Comparison of ENCODE assay signal across 19 cellular contexts in the genomic region with DNA sequence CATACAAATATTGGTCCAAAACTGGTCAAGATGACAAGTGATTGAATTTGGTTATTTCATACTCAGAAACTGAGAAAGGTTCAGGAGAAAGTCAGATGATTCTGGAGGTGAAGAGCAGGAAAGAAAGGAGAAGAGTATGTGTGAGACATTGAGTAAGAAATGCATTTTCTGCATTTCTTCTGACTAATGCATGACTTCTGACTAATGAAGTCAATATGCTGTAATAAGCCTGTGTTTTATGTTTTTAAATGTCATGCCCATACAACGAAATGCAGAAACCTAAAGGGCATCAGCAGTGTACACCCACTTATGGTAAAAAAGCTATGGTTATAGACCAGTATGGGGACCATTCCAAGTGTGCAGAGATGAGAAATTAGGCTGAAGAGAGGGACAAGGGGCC.
A peak's percentile ranks its signal among the peaks of the same experiment; 100 is the strongest.
DNase-seq lines count a peak whose midpoint lies in the region; ATAC-seq and TF ChIP-seq lines count a peak whose summit lies in the region.
"Had no signal": no experiment of that assay in that cellular context is flagged by ENCODE, and none has a peak within 500 bp of the region (broad histone marks: within the 10 kb centered on the region; RNA-seq: fewer than 3 reads in every experiment).

No MANE protein-coding gene starts in this region.

- ATAC-seq in GM19351 (IDR thresholded peaks at IDR 0.05; ENCODE audit: unreplicated experiment) = no peak
- ATAC-seq: HepG2; naive thymus-derived CD4-positive, alpha-beta T cell had no signal

- H3K27me3 ChIP-seq in WERI-Rb-1 (ENCODE audit: insufficient read depth, low read depth, severe bottlenecking) = no peaks in the 10 kb centered on the region
- H3K27me3 ChIP-seq: esophagus muscularis mucosa, sigmoid colon, tibial nerve had no signal

- DNase-seq in EH (ENCODE audit: low read depth) (peak; percentile 68), RPMI7951 (ENCODE audit: low read depth) (peak; percentile 55), epithelial cell of esophagus (ENCODE audit: low read depth) (peak; percentile 68), kidney tubule cell (ENCODE audit: low spot score) (peak; percentile 55), WERI-Rb-1 (no peak), Ammon's horn (ENCODE audit: low spot score) (no peak)
- no peak for DNase-seq in activated naive CD4-positive, alpha-beta T cell (lab: John Stamatoyannopoulos, UW)
- DNase-seq: central memory CD4-positive, alpha-beta T cell; H7; hypothalamus; naive thymus-derived CD4-positive, alpha-beta T cell; NCI-H1436 treated with DMSO at 0.1 percent for 48 hours; OCI-M1; sigmoid colon; T-helper 9 cell had no signal

- no peaks in the 10 kb centered on the region for H3K9me3 ChIP-seq in WERI-Rb-1 (ENCODE audit: severe bottlenecking)
- H3K9me3 ChIP-seq: esophagus muscularis mucosa, sigmoid colon, tibial nerve had no signal

- no peaks in the 10 kb centered on the region for H3K36me3 ChIP-seq in WERI-Rb-1
- H3K36me3 ChIP-seq: esophagus muscularis mucosa, sigmoid colon, tibial nerve had no signal

- no peak overlapping the region for H3K27ac ChIP-seq in WERI-Rb-1
- H3K27ac ChIP-seq: esophagus muscularis mucosa, sigmoid colon, tibial nerve had no signal

- no peak for TF ChIP-seq CTCF in epithelial cell of esophagus (IDR thresholded peaks at IDR 0.05; ENCODE audit: insufficient read depth, low read depth, low read length, missing control alignments)
- no peak for TF ChIP-seq CTCF in WERI-Rb-1 (IDR thresholded peaks at IDR 0.05; ENCODE audit: low read depth, low read length)

- H3K4me3 ChIP-seq in epithelial cell of esophagus (ENCODE audit: low read length) (no peak overlapping the region), WERI-Rb-1 (ENCODE audit: low read depth, low read length) (no peak overlapping the region)
- H3K4me3 ChIP-seq: esophagus muscularis mucosa, sigmoid colon, tibial nerve had no signal

Comparison
In these comparisons a context has a peak if more than half of its experiments do, and no peak if none do; other contexts are left out.
1. DNase-seq: peak in EH (single experiment), RPMI7951 (single experiment), epithelial cell of esophagus (single experiment) and kidney tubule cell (single experiment); none in WERI-Rb-1 (single experiment), Ammon's horn (single experiment) and activated naive CD4-positive, alpha-beta T cell (0 of 4).